8 cellular contexts compared by ENCODE assay signal in the genomic region with DNA sequence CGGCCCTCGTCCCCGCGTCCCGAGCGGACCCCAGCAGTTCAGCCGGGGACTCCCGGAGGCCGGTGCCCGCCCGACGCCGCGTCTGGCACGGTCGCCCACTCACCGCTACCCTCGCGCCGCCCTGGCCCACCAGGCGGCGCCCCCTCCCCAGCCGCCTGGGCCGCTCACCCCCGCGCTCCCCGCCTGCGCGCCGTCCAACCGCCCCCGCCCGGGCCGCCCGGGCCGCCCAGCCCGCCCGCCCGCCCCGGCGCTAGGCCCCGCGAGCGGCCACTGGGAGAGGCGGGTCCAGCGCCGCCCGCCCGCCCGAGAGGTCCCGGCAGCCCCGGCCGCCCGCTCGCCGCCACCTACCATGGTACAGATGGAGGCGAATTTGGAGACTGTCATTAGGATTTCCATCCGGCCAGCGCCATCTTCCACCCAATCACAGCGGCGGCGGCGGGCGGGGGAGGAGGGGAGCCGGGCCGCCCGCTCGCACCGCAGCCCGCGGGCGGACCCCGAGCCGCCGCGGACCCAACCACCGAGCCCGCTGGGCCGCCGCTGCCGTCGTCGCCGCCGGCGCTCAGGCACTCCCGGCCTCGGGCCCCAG. TPM values are rescaled to one million over a fixed set of nuclear protein-coding genes. Genes with fewer than 3 reads are reported as not detected.
DNase-seq lines count a peak whose midpoint lies in the region; ATAC-seq and TF ChIP-seq lines count a peak whose summit lies in the region.

A gene with protein sequence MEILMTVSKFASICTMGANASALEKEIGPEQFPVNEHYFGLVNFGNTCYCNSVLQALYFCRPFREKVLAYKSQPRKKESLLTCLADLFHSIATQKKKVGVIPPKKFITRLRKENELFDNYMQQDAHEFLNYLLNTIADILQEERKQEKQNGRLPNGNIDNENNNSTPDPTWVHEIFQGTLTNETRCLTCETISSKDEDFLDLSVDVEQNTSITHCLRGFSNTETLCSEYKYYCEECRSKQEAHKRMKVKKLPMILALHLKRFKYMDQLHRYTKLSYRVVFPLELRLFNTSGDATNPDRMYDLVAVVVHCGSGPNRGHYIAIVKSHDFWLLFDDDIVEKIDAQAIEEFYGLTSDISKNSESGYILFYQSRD (minus strand): TSS at position 568 of the 586 bp plus-strand sequence. CDS start 172 bp downstream, at position 396.

- POLR2A ChIA-PET in CD4-positive, alpha-beta T cell (lab: Charles Lee), result interaction anchor here (1.4 to 1.8 kb wide), 3 partner anchors 80 to 449 kb away, joined by 4 to 12 read pairs (median 5); a partner anchor contains a TSS

- no peaks in the 10 kb centered on the region for H3K9me3 ChIP-seq in CD4-positive, alpha-beta T cell (ENCODE audit: control insufficient read depth, low read length)
- H3K9me3 ChIP-seq in stomach, result no peaks in the 10 kb centered on the region

- peak within 1 kb of the TSS; percentile 96 for H3K27ac Mint-ChIP-seq in CD4-positive, alpha-beta T cell
- peak within 1 kb of the TSS; percentile 99 for H3K27ac Mint-ChIP-seq in mesothelial cell of epicardium

- H3K9me3 Mint-ChIP-seq in CD4-positive, alpha-beta T cell, result no peaks in the 10 kb centered on the region
- no peaks in the 10 kb centered on the region for H3K9me3 Mint-ChIP-seq in mesothelial cell of epicardium

- TF ChIP-seq CTCF in CD4-positive, alpha-beta T cell (IDR thresholded peaks at IDR 0.05), result no peak
- TF ChIP-seq CTCF in WI38 (IDR thresholded peaks at IDR 0.05; ENCODE audit: low read depth, low read length) (no peak), mesothelial cell of epicardium (IDR thresholded peaks at IDR 0.05; ENCODE audit: unreplicated experiment) (no peak), stomach (IDR thresholded peaks at IDR 0.05) (no peak)

- H3K27ac ChIP-seq in CD4-positive, alpha-beta T cell (ENCODE audit: low read depth, low read length), result peak within 1 kb of the TSS; percentile 89
- H3K27ac ChIP-seq in stomach, result peak within 1 kb of the TSS; percentile 95 to 99 (median 98)

- H3K27me3 ChIP-seq in CD4-positive, alpha-beta T cell (ENCODE audit: control insufficient read depth, insufficient read depth, low read length), result no peaks in the 10 kb centered on the region
- H3K27me3 ChIP-seq in stomach, result no peaks in the 10 kb centered on the region

- no peaks in the 10 kb centered on the region for H3K36me3 ChIP-seq in stomach

- peak in 6 of 10 experiments; percentile 7 to 46 (median 30) for DNase-seq in CD4-positive, alpha-beta T cell
- DNase-seq in ecto neural progenitor cell (ENCODE audit: low spot score), result peak; percentile 83
- DNase-seq in mesothelial cell of epicardium (ENCODE audit: low spot score in 2 of 2, unreplicated experiment in 2 of 2), result peak; percentile 59 to 70
- DNase-seq in stomach, result no peak
- no peak for DNase-seq in T-helper 9 cell

- intact Hi-C loops in CD4-positive, alpha-beta T cell (cut with DNase I, micrococcal nuclease), result loop anchor here (2.0 to 10.0 kb wide), 14 partner anchors 39 to 1543 kb away; a partner anchor contains a TSS
- intact Hi-C loops in stomach (cut with DNase I; ENCODE audit: low total_unique reads), result no loop called here

- H3K36me3 Mint-ChIP-seq in CD4-positive, alpha-beta T cell (ENCODE audit: low read depth), result peaks cover 6% of the 10 kb centered on the region
- no peaks in the 10 kb centered on the region for H3K36me3 Mint-ChIP-seq in mesothelial cell of epicardium

- TF ChIP-seq EP300 in stomach (IDR thresholded peaks at IDR 0.05), result no peak

- ATAC-seq in CD4-positive, alpha-beta T cell (ENCODE audit: poor library complexity), result peak; percentile 5
- ATAC-seq in GM19328 (IDR thresholded peaks at IDR 0.05; ENCODE audit: unreplicated experiment) (peak; percentile 17), HG03460 (IDR thresholded peaks at IDR 0.05; ENCODE audit: unreplicated experiment) (peak; percentile 4)

- 0% methylated on average over 2 to 88 of the region's 88 CpGs for WGBS in stomach, 5 donors

- CTCF ChIA-PET in CD4-positive, alpha-beta T cell (lab: Charles Lee), result no interaction called here

- H3K27me3 Mint-ChIP-seq in CD4-positive, alpha-beta T cell, result no peaks in the 10 kb centered on the region
- no peaks in the 10 kb centered on the region for H3K27me3 Mint-ChIP-seq in mesothelial cell of epicardium (ENCODE audit: low read depth)

- peak within 1 kb of the TSS; percentile 99 for H3K4me3 Mint-ChIP-seq in CD4-positive, alpha-beta T cell
- peak within 1 kb of the TSS; percentile 99 for H3K4me3 Mint-ChIP-seq in mesothelial cell of epicardium

- peaks cover 34 to 52% (median 43%) of the 10 kb centered on the region in 4 donors for H3K4me1 ChIP-seq in stomach

- TF ChIP-seq POLR2A in stomach (IDR thresholded peaks at IDR 0.05), result no peak

- H3K4me3 ChIP-seq in WI38 (ENCODE audit: low read depth, low read length), result peak within 1 kb of the TSS; percentile 78
- peak within 1 kb of the TSS; percentile 73 to 97 (median 92) for H3K4me3 ChIP-seq in stomach

- H3K4me1 Mint-ChIP-seq in CD4-positive, alpha-beta T cell (ENCODE audit: low read depth), result peaks cover 51% of the 10 kb centered on the region
- H3K4me1 Mint-ChIP-seq in mesothelial cell of epicardium, result peaks cover 36% of the 10 kb centered on the region

RNA-seq across cellular contexts. Expression of the gene that starts here (rescaled TPM):
- 10 to 100 TPM; 56.9 to 58.8 TPM for total RNA-seq in CD4-positive, alpha-beta T cell
- 22.3 to 23.2 TPM (median 23.0 TPM) in 3 replicates for total RNA-seq in mesothelial cell of epicardium
- 10 to 100 TPM; 19.1 to 59.7 (median 29.2) TPM for total RNA-seq in stomach
- polyA plus RNA-seq in stomach, result 10 to 100 TPM in 2 of 3 donors, 1 to 10 TPM in 1; 6.9 to 22.3 (median 14.9) TPM

Comparison
In these comparisons a context has a peak if more than half of its experiments do, and no peak if none do; other contexts are left out.
1. DNase-seq: peak in CD4-positive, alpha-beta T cell (6 of 10), ecto neural progenitor cell (single experiment) and mesothelial cell of epicardium (2 of 2); none in stomach (single experiment) and T-helper 9 cell (single experiment).
2. Peak in every context shown above with its lines, with median percentiles within 50 percentile points of each other: ATAC-seq.